In the genomic region with DNA sequence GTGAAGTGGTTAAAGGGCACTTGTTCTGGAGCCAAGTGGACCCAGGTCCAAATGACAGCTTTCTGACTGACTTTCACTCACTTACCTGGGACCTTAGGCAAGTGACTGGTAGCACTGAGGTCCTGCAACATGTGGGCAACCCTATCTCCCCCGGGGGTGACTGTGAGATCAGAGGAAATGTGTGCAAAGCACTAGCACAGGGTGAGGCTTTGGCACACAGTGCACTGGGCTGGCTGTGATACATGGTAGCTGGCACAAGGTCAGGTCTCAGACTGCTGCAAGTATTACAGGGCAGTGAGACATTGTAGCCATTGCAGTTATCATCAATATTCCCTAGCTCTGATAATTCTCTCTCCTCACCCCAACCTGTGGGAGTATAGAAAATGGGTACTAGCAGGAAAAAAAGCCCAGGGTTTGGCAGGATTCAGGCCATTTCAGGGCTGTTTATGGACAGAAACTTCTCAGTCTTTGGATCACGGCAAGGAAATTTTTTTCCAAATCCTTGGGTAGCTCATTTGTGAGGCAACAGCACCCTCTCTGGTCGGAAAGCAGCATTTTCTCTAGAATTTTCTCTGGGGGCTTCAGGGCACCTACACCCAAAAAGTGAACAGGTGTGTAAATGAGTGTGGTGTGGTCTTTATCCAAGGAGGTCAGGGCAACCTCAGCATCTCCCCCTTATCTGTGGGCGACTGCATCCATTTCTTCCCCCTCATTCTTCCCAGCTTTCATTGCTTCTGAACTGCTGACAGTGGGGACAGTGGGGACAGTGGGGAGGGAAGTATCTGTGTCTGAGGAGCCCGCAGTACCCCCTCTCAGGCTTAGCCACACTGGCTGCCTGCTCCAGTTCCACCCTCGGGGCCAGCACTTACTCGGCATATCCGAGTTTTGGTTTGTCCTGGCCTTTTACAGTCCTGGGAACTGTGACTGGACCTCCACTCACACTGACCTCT, we compare ENCODE assay signal across 9 cellular contexts.
DNase-seq lines count a peak whose midpoint lies in the region; ATAC-seq and TF ChIP-seq lines count a peak whose summit lies in the region.
"Had no signal": no experiment of that assay in that cellular context is flagged by ENCODE, and none has a peak within 500 bp of the region (broad histone marks: within the 10 kb centered on the region; RNA-seq: fewer than 3 reads in every experiment).

No MANE protein-coding gene starts in this region.

- H3K27me3 ChIP-seq in HCT116 (ENCODE audit: insufficient read depth, low read length) (peaks cover 11% of the 10 kb centered on the region; the same call in 1 of the 2 replicates), right atrium auricular region (no peaks in the 10 kb centered on the region), spleen (replicated peaks in 1 of 7) (peaks cover 0 to 30% (median 0%) of the 10 kb centered on the region in 7 donors)

- intact Hi-C loops in HCT116 (cut with micrococcal nuclease) (loop anchor here (1.0 to 10.0 kb wide), 4 partner anchors 368 to 1861 kb away; no protein-coding TSS in a partner anchor), spleen (cut with DNase I; ENCODE audit: low total_unique reads) (no loop called here)

- TF ChIP-seq CTCF in AG10803 (conservative IDR thresholded peaks at IDR 0.05; ENCODE audit: low read length), result peak; percentile 63
- TF ChIP-seq CTCF in HCT116 (IDR thresholded peaks at IDR 0.05 in 2 of 3, conservative IDR thresholded peaks at IDR 0.05 in 1 of 3; ENCODE audit: borderline replicate concordance in 1 of 3, insufficient read depth in 1 of 3, low read depth in 2 of 3, low read length in 2 of 3), result peak; percentile 47 to 70 (median 60); a peak in 5 of 6 replicates
- peak; percentile 81 for TF ChIP-seq CTCF in VCaP (conservative IDR thresholded peaks at IDR 0.05)
- peak; percentile 43 to 72 for TF ChIP-seq CTCF in right atrium auricular region (IDR thresholded peaks at IDR 0.05)
- peak in 8 of 11 experiments; percentile 26 to 60 (median 46) for TF ChIP-seq CTCF in spleen (IDR thresholded peaks at IDR 0.05 in 8 of 11, conservative IDR thresholded peaks at IDR 0.05 in 3 of 11)

- 29 to 46% (median 33%) methylated on average over 8 of the region's 8 CpGs for WGBS in spleen, 5 donors

- ATAC-seq in HCT116, result peak; percentile 78
- no peak for ATAC-seq in HG02763 (IDR thresholded peaks at IDR 0.05; ENCODE audit: unreplicated experiment)
- no peak for ATAC-seq in GM19351 (IDR thresholded peaks at IDR 0.05; ENCODE audit: unreplicated experiment)

- no peak for TF ChIP-seq POLR2A in HCT116 (IDR thresholded peaks at IDR 0.05; ENCODE audit: borderline replicate concordance, extremely low read depth, insufficient read depth, insufficient read length)
- no peak for TF ChIP-seq POLR2A in spleen (IDR thresholded peaks at IDR 0.05)

- H3K9me2 ChIP-seq in HCT116 (ENCODE audit: insufficient read depth), result no peaks in the 10 kb centered on the region

- no peaks in the 10 kb centered on the region for H3K79me2 ChIP-seq in HCT116 (ENCODE audit: insufficient read depth, low read length)

- RAD21 ChIA-PET in HCT116 (lab: Charles Lee; ENCODE audit: low non-redundant PET in 1 of 2, low total read pairs in 2 of 2, uncharacterized antibody in 2 of 2, unreplicated experiment in 2 of 2), result interaction anchor here (0.8 to 1.0 kb wide), 2 partner anchors 401 to 974 kb away, joined by 3 to 7 read pairs; no protein-coding TSS in a partner anchor

- H3K4me3 ChIP-seq in AG10803 (ENCODE audit: low read length) (no peak overlapping the region), HCT116 (replicated peaks in 1 of 2; ENCODE audit: low read depth in 1 of 2, low read length in 2 of 2) (no peak overlapping the region), right atrium auricular region (no peak overlapping the region), spleen (no peak overlapping the region)
- H3K4me3 ChIP-seq: HAP-1 had no signal

- H3K4me2 ChIP-seq in HCT116 (ENCODE audit: low read length), result peak overlapping the region; percentile 51

- H3K36me3 ChIP-seq in HCT116 (ENCODE audit: control insufficient read depth in 1 of 2, insufficient read depth in 2 of 2, low read length in 2 of 2) (no peaks in the 10 kb centered on the region), right atrium auricular region (no peaks in the 10 kb centered on the region), spleen (no peaks in the 10 kb centered on the region)
- H3K36me3 ChIP-seq: HAP-1 had no signal

- H4K20me1 ChIP-seq in HCT116 (ENCODE audit: insufficient read depth), result no peaks in the 10 kb centered on the region

- no peak overlapping the region for H3K9ac ChIP-seq in HCT116 (ENCODE audit: low read length)

- H3K9me3 ChIP-seq in HCT116 (ENCODE audit: control insufficient read depth in 1 of 2, insufficient read depth in 1 of 2, low read depth in 1 of 2, low read length in 2 of 2) (no peaks in the 10 kb centered on the region), right atrium auricular region (peaks cover 0 to 8% of the 10 kb centered on the region in 2 donors), spleen (peaks cover 0 to 5% (median 0%) of the 10 kb centered on the region in 8 donors)
- H3K9me3 ChIP-seq: HAP-1 had no signal

- no TSS peak for BruUV-seq in HCT116 (replicated peaks; lab: Mats Ljungman, UMichigan)

- H3K27ac ChIP-seq in HCT116 (ENCODE audit: low read depth, low read length), result no peak overlapping the region
- H3K27ac ChIP-seq in VCaP, result peak overlapping the region; percentile 55
- no peak overlapping the region for H3K27ac ChIP-seq in right atrium auricular region
- H3K27ac ChIP-seq in spleen, result no peak overlapping the region

- H3K4me1 ChIP-seq in HCT116 (ENCODE audit: control insufficient read depth in 1 of 2, insufficient read depth in 2 of 2, low read length in 2 of 2) (0 out of 4 replicates have a peak, but pooled peaks cover 0 to 4% of the 10 kb centered on the region in 2 experiments), right atrium auricular region (peaks cover 0 to 5% of the 10 kb centered on the region in 2 donors), spleen (no peaks in the 10 kb centered on the region)
- H3K4me1 ChIP-seq: HAP-1 had no signal

- CTCF ChIA-PET in HCT116 (lab: Charles Lee), result interaction anchor here (0.7 to 2.1 kb wide), 26 partner anchors 8 to 1220 kb away, joined by 3 to 27 read pairs (median 4); partner anchors contain the start of genes ATP5F1E and STX16

- peak; percentile 22 for DNase-seq in AG10803 (ENCODE audit: low read depth)
- DNase-seq in HCT116 (ENCODE audit: low read depth, low spot score), result peak; percentile 3
- DNase-seq in right atrium auricular region (ENCODE audit: low spot score), result no peak
- peak; percentile 47 for DNase-seq in spleen
- no peak for DNase-seq in activated CD4-positive, alpha-beta T cell treated with anti-CD3 and anti-CD28 coated beads for 48 hours

- H2AFZ ChIP-seq in HCT116 (ENCODE audit: low read depth, low read length, poor library complexity, severe bottlenecking), result peak overlapping the region; percentile 22

- peak; percentile 70 for TF ChIP-seq RAD21 in HCT116 (IDR thresholded peaks at IDR 0.05; ENCODE audit: low read depth)

- POLR2A ChIA-PET in HCT116 (lab: Charles Lee), result no interaction called here

TF ChIP-seq in HCT116, 20 proteins besides CTCF, POLR2A, EP300 and RAD21:
- TF ChIP-seq ZNF274 (IDR thresholded peaks at IDR 0.05; ENCODE audit: low read depth, low read length), result no peak
- no peak for TF ChIP-seq SIN3A (IDR thresholded peaks at IDR 0.05; ENCODE audit: low read depth)
- no peak for TF ChIP-seq YY1 (IDR thresholded peaks at IDR 0.05; ENCODE audit: extremely low read depth, insufficient replicate concordance, low read depth, low read length)
- no peak for TF ChIP-seq CEBPB (IDR thresholded peaks at IDR 0.05; ENCODE audit: low read depth)
- TF ChIP-seq EZH2phosphoT487 (IDR thresholded peaks at IDR 0.05; ENCODE audit: borderline replicate concordance), result no peak
- TF ChIP-seq EGR1 (IDR thresholded peaks at IDR 0.05; ENCODE audit: low read depth), result no peak
- TF ChIP-seq REST (IDR thresholded peaks at IDR 0.05; ENCODE audit: low read depth), result no peak
- no peak for TF ChIP-seq POLR2AphosphoS5 (IDR thresholded peaks at IDR 0.05; ENCODE audit: low read depth, low read length)
- no peak for TF ChIP-seq TCF7L2 (IDR thresholded peaks at IDR 0.05; ENCODE audit: borderline replicate concordance, extremely low read depth, insufficient read depth, insufficient read length)
- TF ChIP-seq, protein P1, sequence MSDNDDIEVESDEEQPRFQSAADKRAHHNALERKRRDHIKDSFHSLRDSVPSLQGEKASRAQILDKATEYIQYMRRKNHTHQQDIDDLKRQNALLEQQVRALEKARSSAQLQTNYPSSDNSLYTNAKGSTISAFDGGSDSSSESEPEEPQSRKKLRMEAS (IDR thresholded peaks at IDR 0.05), result no peak
TF ChIP-seq in HCT116: peak in this region for 0.

Comparison
In these comparisons a context has a peak if more than half of its experiments do, and no peak if none do; other contexts are left out.
1. DNase-seq: peak in AG10803 (single experiment), HCT116 (single experiment) and spleen (single experiment); none in right atrium auricular region (single experiment) and activated CD4-positive, alpha-beta T cell treated with anti-CD3 and anti-CD28 coated beads for 48 hours (single experiment).
2. Peak in every context shown above with its lines, with median percentiles within 50 percentile points of each other: CTCF ChIP-seq.